Comparison of ENCODE assay signal across 13 cellular contexts in the genomic region with DNA sequence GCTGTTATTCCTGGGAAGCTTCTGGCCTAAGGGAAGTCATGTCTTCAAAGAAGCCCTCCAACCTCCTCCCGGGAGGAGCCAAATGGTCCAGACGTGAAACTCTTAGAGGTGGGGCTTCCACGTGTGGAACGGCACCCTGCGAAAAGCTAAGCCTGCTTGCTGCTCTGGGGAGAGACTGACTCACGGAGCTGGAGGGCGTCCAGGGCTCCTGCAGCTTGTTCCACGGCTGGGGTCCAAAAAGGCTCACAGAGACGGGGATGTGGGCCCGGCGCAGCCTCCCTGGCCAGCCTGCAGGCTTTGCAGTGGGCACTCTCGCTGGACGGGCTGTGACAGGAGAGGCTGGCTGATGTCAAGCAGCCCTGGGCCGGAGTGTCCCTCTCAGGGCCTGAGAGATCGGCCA.
DNase-seq lines count a peak whose midpoint lies in the region; ATAC-seq lines count a peak whose summit lies in the region.
"Had no signal": no experiment of that assay in that cellular context is flagged by ENCODE, and none has a peak within 500 bp of the region (broad histone marks: within the 10 kb centered on the region; RNA-seq: fewer than 3 reads in every experiment).

No MANE protein-coding gene starts in this region.

- peaks cover 43% of the 10 kb centered on the region for H3K36me3 Mint-ChIP-seq in dendritic cell treated with granulocyte-macrophage colony-stimulating factor and Interleukin-4, amounts not matched to agents 40 ng/mL and 50 ng/mL, for 4 days (ENCODE audit: low read depth)

- peak; percentile 11 for ATAC-seq in left lobe of liver
- ATAC-seq in GM18858 (IDR thresholded peaks at IDR 0.05; ENCODE audit: unreplicated experiment): no peak
- ATAC-seq in HG02885 (IDR thresholded peaks at IDR 0.05; ENCODE audit: poor library complexity, unreplicated experiment): no peak
- ATAC-seq in GM19455 (IDR thresholded peaks at IDR 0.05; ENCODE audit: unreplicated experiment): no peak

- no peaks in the 10 kb centered on the region for H3K9me3 Mint-ChIP-seq in dendritic cell treated with granulocyte-macrophage colony-stimulating factor and Interleukin-4, amounts not matched to agents 40 ng/mL and 50 ng/mL, for 4 days
- H3K9me3 Mint-ChIP-seq: activated B cell treated with CpG ODN at 0.5 μM for 24 hours had no signal

- peaks cover 48% of the 10 kb centered on the region for H3K4me1 Mint-ChIP-seq in dendritic cell treated with granulocyte-macrophage colony-stimulating factor and Interleukin-4, amounts not matched to agents 40 ng/mL and 50 ng/mL, for 4 days (ENCODE audit: low read depth)
- H3K4me1 Mint-ChIP-seq: activated B cell treated with CpG ODN at 0.5 μM for 24 hours had no signal

- no peaks in the 10 kb centered on the region for H3K27me3 ChIP-seq in stomach smooth muscle (ENCODE audit: control insufficient read depth in 1 of 2, insufficient read depth in 2 of 2, low read length in 2 of 2)

- peak overlapping the region; percentile 51 to 60 for H3K4me3 ChIP-seq in stomach smooth muscle (ENCODE audit: low read length in 2 of 2)

- H3K4me1 ChIP-seq in stomach smooth muscle (ENCODE audit: control insufficient read depth, insufficient read depth, low read length): peaks cover 21% of the 10 kb centered on the region

- H3K4me3 Mint-ChIP-seq in dendritic cell treated with granulocyte-macrophage colony-stimulating factor and Interleukin-4, amounts not matched to agents 40 ng/mL and 50 ng/mL, for 4 days: no peak overlapping the region
- H3K4me3 Mint-ChIP-seq: activated B cell treated with CpG ODN at 0.5 μM for 24 hours had no signal

- no peaks in the 10 kb centered on the region for H3K9me3 ChIP-seq in stomach smooth muscle (ENCODE audit: control insufficient read depth in 2 of 2, low read length in 2 of 2)

- no peaks in the 10 kb centered on the region for H3K36me3 ChIP-seq in stomach smooth muscle (ENCODE audit: control insufficient read depth in 2 of 2, insufficient read depth in 2 of 2, low read length in 2 of 2)

- intact Hi-C loops in dendritic cell treated with granulocyte-macrophage colony-stimulating factor and Interleukin-4, amounts not matched to agents 40 ng/mL and 50 ng/mL, for 4 days (cut with micrococcal nuclease): loop anchor here (5.0 kb wide), 1 partner anchor 120 kb away; the partner anchor contains the start of gene TSEN15

- DNase-seq in LHCN-M2 (ENCODE audit: low read depth) (peak; percentile 61), left lobe of liver (ENCODE audit: low spot score) (no peak), activated gamma-delta T cell (lab: John Stamatoyannopoulos, UW) (no peak)
- DNase-seq: activated B cell treated with CpG ODN at 0.5 μM for 24 hours, GF-D8, NCI-H748 treated with DMSO at 0.1 percent for 48 hours had no signal

- peak overlapping the region; percentile 61 for H3K27ac Mint-ChIP-seq in dendritic cell treated with granulocyte-macrophage colony-stimulating factor and Interleukin-4, amounts not matched to agents 40 ng/mL and 50 ng/mL, for 4 days
- H3K27ac Mint-ChIP-seq: activated B cell treated with CpG ODN at 0.5 μM for 24 hours, progenitor cell of endocrine pancreas had no signal

- peak overlapping the region; percentile 66 for H3K27ac ChIP-seq in stomach smooth muscle (ENCODE audit: low read length)
- H3K27ac ChIP-seq: HL-60 had no signal

- H3K27me3 Mint-ChIP-seq in dendritic cell treated with granulocyte-macrophage colony-stimulating factor and Interleukin-4, amounts not matched to agents 40 ng/mL and 50 ng/mL, for 4 days: no peaks in the 10 kb centered on the region
- H3K27me3 Mint-ChIP-seq: progenitor cell of endocrine pancreas had no signal

- H3K9ac ChIP-seq in stomach smooth muscle (ENCODE audit: low read length in 2 of 2): peak overlapping the region; percentile 10 to 55
